Comparison of ENCODE assay signal across 8 cellular contexts in the genomic region with DNA sequence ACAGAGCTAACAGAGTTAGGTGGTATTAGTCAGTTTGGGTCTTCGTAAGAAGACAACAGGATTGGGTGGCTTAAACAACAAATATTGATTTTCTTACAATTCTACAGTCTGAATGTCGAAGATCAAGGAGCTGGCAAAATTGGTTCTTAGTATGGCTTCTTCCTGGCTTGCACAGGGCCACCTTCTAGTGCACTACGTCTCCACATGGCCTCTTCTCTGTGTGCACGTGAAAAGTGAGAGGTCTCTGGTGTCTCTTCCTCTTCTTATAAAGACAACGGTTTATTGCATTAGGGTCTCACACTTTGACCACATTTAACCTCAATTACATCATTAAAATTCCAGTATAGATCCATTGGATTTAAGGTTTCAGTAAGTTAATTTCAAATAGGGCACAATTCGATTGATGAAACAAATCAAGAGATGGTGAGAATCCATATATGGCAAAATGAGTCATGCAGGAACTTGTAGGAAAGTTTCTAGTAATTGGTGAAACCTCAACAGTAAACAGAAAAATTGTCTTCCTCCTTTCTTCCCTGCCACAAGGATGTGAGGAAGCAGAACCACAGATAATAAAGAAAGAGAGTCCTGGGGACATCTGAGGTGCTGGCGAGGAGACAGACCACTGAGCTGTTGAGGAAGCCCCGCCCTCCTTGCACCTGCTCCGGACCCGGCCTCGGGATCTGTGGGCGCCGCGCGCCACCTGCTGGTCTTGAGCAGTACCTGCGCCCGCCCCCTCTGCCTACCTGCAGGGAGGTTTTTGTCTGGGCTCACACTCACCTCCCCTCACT.
DNase-seq lines count a peak whose midpoint lies in the region; ATAC-seq and TF ChIP-seq lines count a peak whose summit lies in the region.

No MANE protein-coding gene starts in this region.

- intact Hi-C loops in CD4-positive, alpha-beta T cell (cut with DNase I, micrococcal nuclease) = loop anchor here in 1 of 2 experiments (5.0 kb wide), 1 partner anchor 86 kb away; no protein-coding TSS in a partner anchor
- intact Hi-C loops in posterior cingulate gyrus (cut with DNase I) = no loop called here

- CTCF ChIA-PET in CD4-positive, alpha-beta T cell (lab: Charles Lee) = interaction anchor here (1.0 to 2.1 kb wide), 9 partner anchors 40 to 163 kb away, joined by 3 to 7 read pairs (median 3); no protein-coding TSS in a partner anchor
- CTCF ChIA-PET in WTC11 (lab: Charles Lee) = no interaction called here

- DNase-seq in CD4-positive, alpha-beta T cell = peak; percentile 62 to 84 (median 68)
- DNase-seq in NCI-H128 (lab: John Stamatoyannopoulos, UW; ENCODE audit: unreplicated experiment) (peak; percentile 9), WTC11 (ENCODE audit: low spot score) (peak; percentile 32), posterior cingulate gyrus (peak in 8 of 10 donors; percentile 6 to 85 (median 27)), RPMI8226 (no peak), hepatic stellate cell (ENCODE audit: low spot score) (no peak)
- DNase-seq in central memory CD8-positive, alpha-beta T cell (ENCODE audit: low spot score in 2 of 2) = peak; percentile 56 to 66

- H3K4me1 Mint-ChIP-seq in CD4-positive, alpha-beta T cell (ENCODE audit: low read depth) = peaks cover 24% of the 10 kb centered on the region
- H3K4me1 Mint-ChIP-seq in WTC11 = no peaks in the 10 kb centered on the region
- H3K4me1 Mint-ChIP-seq in central memory CD8-positive, alpha-beta T cell = peaks cover 18% of the 10 kb centered on the region

- POLR2A ChIA-PET in CD4-positive, alpha-beta T cell (lab: Charles Lee) = interaction anchor here (0.6 kb wide), 1 partner anchor 360 kb away, joined by 3 read pairs; no protein-coding TSS in a partner anchor
- POLR2A ChIA-PET in WTC11 (lab: Charles Lee) = no interaction called here

- peak overlapping the region; percentile 1 for H3K27ac Mint-ChIP-seq in CD4-positive, alpha-beta T cell
- H3K27ac Mint-ChIP-seq in WTC11 = no peak overlapping the region
- H3K27ac Mint-ChIP-seq in central memory CD8-positive, alpha-beta T cell (ENCODE audit: low read depth) = no peak overlapping the region

- peak overlapping the region; percentile 35 for H3K4me3 Mint-ChIP-seq in CD4-positive, alpha-beta T cell
- H3K4me3 Mint-ChIP-seq in WTC11 = no peak overlapping the region
- peak overlapping the region; percentile 35 for H3K4me3 Mint-ChIP-seq in central memory CD8-positive, alpha-beta T cell

- TF ChIP-seq CTCF in CD4-positive, alpha-beta T cell (IDR thresholded peaks at IDR 0.05) = peak; percentile 96
- peak; percentile 45 for TF ChIP-seq CTCF in WTC11 (IDR thresholded peaks at IDR 0.05)

- no peak overlapping the region for H3K27ac ChIP-seq in CD4-positive, alpha-beta T cell (ENCODE audit: low read depth, low read length)

- peak; percentile 94 for ATAC-seq in CD4-positive, alpha-beta T cell (ENCODE audit: poor library complexity)
- ATAC-seq in GM19438 (IDR thresholded peaks at IDR 0.05; ENCODE audit: low read depth, unreplicated experiment) = peak; percentile 87
- ATAC-seq in WTC11 = peak; percentile 67
- peak; percentile 81 for ATAC-seq in central memory CD8-positive, alpha-beta T cell (replicated peaks; ENCODE audit: extremely low read depth, poor library complexity, severe bottlenecking)

- H3K27me3 ChIP-seq in CD4-positive, alpha-beta T cell (ENCODE audit: control insufficient read depth, insufficient read depth, low read length) = no peaks in the 10 kb centered on the region

- H3K27me3 Mint-ChIP-seq in CD4-positive, alpha-beta T cell = no peaks in the 10 kb centered on the region
- H3K27me3 Mint-ChIP-seq in WTC11 (ENCODE audit: low read depth) = peaks cover 13% of the 10 kb centered on the region
- peaks cover 47% of the 10 kb centered on the region for H3K27me3 Mint-ChIP-seq in central memory CD8-positive, alpha-beta T cell

- no peaks in the 10 kb centered on the region for H3K36me3 Mint-ChIP-seq in CD4-positive, alpha-beta T cell (ENCODE audit: low read depth)
- H3K36me3 Mint-ChIP-seq in WTC11 = peaks cover 87% of the 10 kb centered on the region
- H3K36me3 Mint-ChIP-seq in central memory CD8-positive, alpha-beta T cell (ENCODE audit: insufficient read depth) = no peaks in the 10 kb centered on the region

- no peaks in the 10 kb centered on the region for H3K9me3 Mint-ChIP-seq in CD4-positive, alpha-beta T cell
- H3K9me3 Mint-ChIP-seq in WTC11 = peaks cover 92% of the 10 kb centered on the region
- H3K9me3 Mint-ChIP-seq in central memory CD8-positive, alpha-beta T cell = no peaks in the 10 kb centered on the region

- no peaks in the 10 kb centered on the region for H3K9me3 ChIP-seq in CD4-positive, alpha-beta T cell (ENCODE audit: control insufficient read depth, low read length)

TF ChIP-seq in WTC11, 78 proteins besides CTCF, POLR2A, EP300 and RAD21:
- TF ChIP-seq, protein P1, sequence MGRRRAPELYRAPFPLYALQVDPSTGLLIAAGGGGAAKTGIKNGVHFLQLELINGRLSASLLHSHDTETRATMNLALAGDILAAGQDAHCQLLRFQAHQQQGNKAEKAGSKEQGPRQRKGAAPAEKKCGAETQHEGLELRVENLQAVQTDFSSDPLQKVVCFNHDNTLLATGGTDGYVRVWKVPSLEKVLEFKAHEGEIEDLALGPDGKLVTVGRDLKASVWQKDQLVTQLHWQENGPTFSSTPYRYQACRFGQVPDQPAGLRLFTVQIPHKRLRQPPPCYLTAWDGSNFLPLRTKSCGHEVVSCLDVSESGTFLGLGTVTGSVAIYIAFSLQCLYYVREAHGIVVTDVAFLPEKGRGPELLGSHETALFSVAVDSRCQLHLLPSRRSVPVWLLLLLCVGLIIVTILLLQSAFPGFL (CRISPR knock-in tag; IDR thresholded peaks at IDR 0.05; ENCODE audit: borderline replicate concordance) = no peak
- TF ChIP-seq ETV6 (CRISPR knock-in tag; IDR thresholded peaks at IDR 0.05) = no peak
- TF ChIP-seq TEAD4 (CRISPR knock-in tag; IDR thresholded peaks at IDR 0.05) = no peak
- TF ChIP-seq, protein P2, sequence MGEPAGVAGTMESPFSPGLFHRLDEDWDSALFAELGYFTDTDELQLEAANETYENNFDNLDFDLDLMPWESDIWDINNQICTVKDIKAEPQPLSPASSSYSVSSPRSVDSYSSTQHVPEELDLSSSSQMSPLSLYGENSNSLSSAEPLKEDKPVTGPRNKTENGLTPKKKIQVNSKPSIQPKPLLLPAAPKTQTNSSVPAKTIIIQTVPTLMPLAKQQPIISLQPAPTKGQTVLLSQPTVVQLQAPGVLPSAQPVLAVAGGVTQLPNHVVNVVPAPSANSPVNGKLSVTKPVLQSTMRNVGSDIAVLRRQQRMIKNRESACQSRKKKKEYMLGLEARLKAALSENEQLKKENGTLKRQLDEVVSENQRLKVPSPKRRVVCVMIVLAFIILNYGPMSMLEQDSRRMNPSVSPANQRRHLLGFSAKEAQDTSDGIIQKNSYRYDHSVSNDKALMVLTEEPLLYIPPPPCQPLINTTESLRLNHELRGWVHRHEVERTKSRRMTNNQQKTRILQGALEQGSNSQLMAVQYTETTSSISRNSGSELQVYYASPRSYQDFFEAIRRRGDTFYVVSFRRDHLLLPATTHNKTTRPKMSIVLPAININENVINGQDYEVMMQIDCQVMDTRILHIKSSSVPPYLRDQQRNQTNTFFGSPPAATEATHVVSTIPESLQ (CRISPR knock-in tag; IDR thresholded peaks at IDR 0.05) = no peak

Comparison
In these comparisons a context has a peak if more than half of its experiments do, and no peak if none do; other contexts are left out.
1. DNase-seq: peak in CD4-positive, alpha-beta T cell (10 of 10), NCI-H128 (single experiment), WTC11 (single experiment), central memory CD8-positive, alpha-beta T cell (2 of 2) and posterior cingulate gyrus (8 of 10); none in RPMI8226 (single experiment) and hepatic stellate cell (single experiment).
2. Peak in every context shown above with its lines, with median percentiles within 50 percentile points of each other: ATAC-seq.